8 cellular contexts compared by ENCODE assay signal in the genomic region with DNA sequence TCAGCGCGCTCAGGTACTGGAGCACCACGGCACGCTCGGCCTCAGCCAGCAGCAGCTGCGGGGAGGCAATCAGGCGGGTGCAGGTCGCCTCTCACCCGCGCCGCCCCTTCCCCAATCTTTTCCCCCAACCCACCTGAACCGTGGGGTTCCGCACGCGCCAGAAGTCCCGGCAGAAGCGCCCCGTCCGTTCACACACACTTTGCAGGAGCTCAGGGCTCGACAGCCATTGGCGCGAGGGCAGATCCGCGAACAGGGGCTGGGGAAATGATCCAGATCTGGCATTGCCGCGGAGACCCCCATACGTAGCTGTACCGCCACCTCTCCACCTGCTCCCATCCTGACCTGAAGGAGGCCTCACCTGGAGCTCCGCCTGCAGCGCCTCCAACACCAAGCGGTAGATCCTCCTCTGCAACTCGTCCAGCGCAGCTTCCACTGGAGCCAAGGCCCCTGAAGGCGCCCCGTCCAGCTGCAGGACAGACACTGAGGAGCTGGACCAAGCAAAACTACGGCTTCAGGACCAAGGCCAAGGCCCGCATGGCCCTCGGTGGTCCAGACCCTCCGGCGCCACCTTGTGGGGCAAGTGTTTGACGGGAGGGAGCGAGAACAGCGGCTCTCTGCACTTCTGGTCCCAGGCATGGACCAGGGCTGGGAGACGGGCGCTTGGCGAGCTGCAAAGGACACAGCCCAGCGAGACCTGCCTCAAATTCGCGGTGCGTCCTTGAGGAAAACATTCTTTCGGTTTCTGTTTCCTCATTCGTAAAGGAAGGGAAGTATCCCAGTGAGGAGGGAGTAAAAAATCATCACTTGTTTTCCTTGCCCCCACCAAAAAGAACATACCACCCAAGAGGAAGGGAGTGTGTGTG. TPM values are rescaled to one million over a fixed set of nuclear protein-coding genes. Genes with fewer than 3 reads are reported as not detected.
A peak's percentile ranks its signal among the peaks of the same experiment; 100 is the strongest.
DNase-seq lines count a peak whose midpoint lies in the region; ATAC-seq lines count a peak whose summit lies in the region.

No MANE protein-coding gene starts in this region.

- ATAC-seq in activated CD8-positive, alpha-beta T cell treated with anti-CD3 and anti-CD28 coated beads, Interleukin-2, amount 10 ng/mL, durations not matched to agents 7 days and 5 days = peak; percentile 32
- ATAC-seq in memory B cell (ENCODE audit: low read depth) = peak; percentile 25

- H3K4me3 Mint-ChIP-seq in activated CD8-positive, alpha-beta T cell treated with anti-CD3 and anti-CD28 coated beads, Interleukin-2, amount 10 ng/mL, durations not matched to agents 7 days and 5 days = no peak overlapping the region
- H3K4me3 Mint-ChIP-seq in memory B cell = peak overlapping the region; percentile 89

- peaks cover 14% of the 10 kb centered on the region for H3K4me1 Mint-ChIP-seq in activated CD8-positive, alpha-beta T cell treated with anti-CD3 and anti-CD28 coated beads, Interleukin-2, amount 10 ng/mL, durations not matched to agents 7 days and 5 days (ENCODE audit: low read depth)
- H3K4me1 Mint-ChIP-seq in memory B cell = peaks cover 6% of the 10 kb centered on the region

- peaks cover 13% of the 10 kb centered on the region for H3K27me3 Mint-ChIP-seq in activated CD8-positive, alpha-beta T cell treated with anti-CD3 and anti-CD28 coated beads, Interleukin-2, amount 10 ng/mL, durations not matched to agents 7 days and 5 days (ENCODE audit: low read depth)
- H3K27me3 Mint-ChIP-seq in memory B cell = peaks cover 1% of the 10 kb centered on the region

- H3K4me3 ChIP-seq in BLaER1 = peak overlapping the region; percentile 71

- CTCF ChIA-PET in activated CD8-positive, alpha-beta T cell treated with anti-CD3 and anti-CD28 coated beads, Interleukin-2, amount 10 ng/mL, durations not matched to agents 7 days and 5 days (lab: Charles Lee) = interaction anchor here (0.8 to 5.8 kb wide), 24 partner anchors 10 to 296 kb away, joined by 3 to 42 read pairs (median 6); a partner anchor contains a TSS

- peaks cover 23% of the 10 kb centered on the region for H3K27me3 ChIP-seq in BLaER1

- H3K9me3 Mint-ChIP-seq in activated CD8-positive, alpha-beta T cell treated with anti-CD3 and anti-CD28 coated beads, Interleukin-2, amount 10 ng/mL, durations not matched to agents 7 days and 5 days (ENCODE audit: insufficient read depth) = no peaks in the 10 kb centered on the region
- no peaks in the 10 kb centered on the region for H3K9me3 Mint-ChIP-seq in memory B cell

- H3K36me3 ChIP-seq in BLaER1 = 0 out of 2 replicates have a peak, but pooled peaks cover 2% of the 10 kb centered on the region

- H3K36me3 Mint-ChIP-seq in activated CD8-positive, alpha-beta T cell treated with anti-CD3 and anti-CD28 coated beads, Interleukin-2, amount 10 ng/mL, durations not matched to agents 7 days and 5 days (ENCODE audit: low read depth) = no peaks in the 10 kb centered on the region
- no peaks in the 10 kb centered on the region for H3K36me3 Mint-ChIP-seq in memory B cell

- H3K4me1 ChIP-seq in BLaER1 = peaks cover 53% of the 10 kb centered on the region

- H3K9ac ChIP-seq in BLaER1 = no peak overlapping the region

- no peak overlapping the region for H3K27ac Mint-ChIP-seq in activated CD8-positive, alpha-beta T cell treated with anti-CD3 and anti-CD28 coated beads, Interleukin-2, amount 10 ng/mL, durations not matched to agents 7 days and 5 days
- H3K27ac Mint-ChIP-seq in memory B cell = no peak overlapping the region

- peak; percentile 82 for DNase-seq in H4 (ENCODE audit: low spot score)
- DNase-seq in NCI-H748 treated with DMSO at 0.1 percent for 48 hours (lab: John Stamatoyannopoulos, UW) = peak; percentile 15
- DNase-seq in activated CD8-positive, alpha-beta T cell treated with anti-CD3 and anti-CD28 coated beads, Interleukin-2, amount 10 ng/mL, durations not matched to agents 7 days and 5 days = peak; percentile 91
- peak; percentile 80 for DNase-seq in effector CD8-positive, alpha-beta T cell (lab: John Stamatoyannopoulos, UW)
- DNase-seq in memory B cell (ENCODE audit: low spot score in 2 of 2) = peak; percentile 77 to 88
- DNase-seq in stimulated activated CD4-positive, alpha-beta T cell treated with anti-CD3 and anti-CD28 coated beads, TNF-alpha, amount 100 ng/mL, for 48 hours (ENCODE audit: low read depth in 3 of 3) = peak; percentile 65 to 83 (median 78)
- DNase-seq in HPDE6-E6E7 (ENCODE audit: extremely low spot score) = no peak

- H3K9me3 ChIP-seq in BLaER1 = no peaks in the 10 kb centered on the region

- POLR2A ChIA-PET in activated CD8-positive, alpha-beta T cell treated with anti-CD3 and anti-CD28 coated beads, Interleukin-2, amount 10 ng/mL, durations not matched to agents 7 days and 5 days (lab: Charles Lee) = interaction anchor here (0.6 to 1.0 kb wide), 4 partner anchors 25 to 231 kb away, joined by 3 to 4 read pairs (median 4); a partner anchor contains a TSS

- peaks cover 25% of the 10 kb centered on the region for H4K20me1 ChIP-seq in BLaER1

- no peak overlapping the region for H3K27ac ChIP-seq in BLaER1

- peak overlapping the region; percentile 95 for H3K4me2 ChIP-seq in BLaER1

RNA-seq across cellular contexts. Expression of a gene that starts 1.5 kb away (rescaled TPM):
- 3.5 and 4.5 TPM in 2 replicates for total RNA-seq in H4 (2014; rRNA removed; shearing (Covaris generic))
- 10 to 100 TPM; 43.3 to 48.2 TPM for total RNA-seq in activated CD8-positive, alpha-beta T cell treated with anti-CD3 and anti-CD28 coated beads, Interleukin-2, amount 10 ng/mL, durations not matched to agents 7 days and 5 days

RNA-seq across cellular contexts. Expression of a gene that starts 4.7 kb away (rescaled TPM):
- not detected in 2 replicates for total RNA-seq in H4 (2014; rRNA removed; shearing (Covaris generic))
- total RNA-seq in activated CD8-positive, alpha-beta T cell treated with anti-CD3 and anti-CD28 coated beads, Interleukin-2, amount 10 ng/mL, durations not matched to agents 7 days and 5 days = not detected

RNA-seq across cellular contexts. Expression of a gene that starts 6.7 kb away (rescaled TPM):
- 78.4 and 80.7 TPM in 2 replicates for total RNA-seq in H4 (2014; rRNA removed; shearing (Covaris generic))
- 100 to 1,000 TPM; 134 to 138 TPM for total RNA-seq in activated CD8-positive, alpha-beta T cell treated with anti-CD3 and anti-CD28 coated beads, Interleukin-2, amount 10 ng/mL, durations not matched to agents 7 days and 5 days

RNA-seq across cellular contexts. Expression of a gene that starts 13.7 kb away (rescaled TPM):
- total RNA-seq in H4 (2014; rRNA removed; shearing (Covaris generic)) = 0.06 and 0.29 TPM in 2 replicates
- 1 to 10 TPM; 7.2 to 8.0 TPM for total RNA-seq in activated CD8-positive, alpha-beta T cell treated with anti-CD3 and anti-CD28 coated beads, Interleukin-2, amount 10 ng/mL, durations not matched to agents 7 days and 5 days

RNA-seq across cellular contexts. Expression of a gene that starts 14.9 kb away (rescaled TPM):
- total RNA-seq in H4 (2014; rRNA removed; shearing (Covaris generic)) = 39.4 and 47.9 TPM in 2 replicates
- 1 to 10 TPM; 7.4 to 8.2 TPM for total RNA-seq in activated CD8-positive, alpha-beta T cell treated with anti-CD3 and anti-CD28 coated beads, Interleukin-2, amount 10 ng/mL, durations not matched to agents 7 days and 5 days
